24 cellular contexts compared by ENCODE assay signal in the genomic region with DNA sequence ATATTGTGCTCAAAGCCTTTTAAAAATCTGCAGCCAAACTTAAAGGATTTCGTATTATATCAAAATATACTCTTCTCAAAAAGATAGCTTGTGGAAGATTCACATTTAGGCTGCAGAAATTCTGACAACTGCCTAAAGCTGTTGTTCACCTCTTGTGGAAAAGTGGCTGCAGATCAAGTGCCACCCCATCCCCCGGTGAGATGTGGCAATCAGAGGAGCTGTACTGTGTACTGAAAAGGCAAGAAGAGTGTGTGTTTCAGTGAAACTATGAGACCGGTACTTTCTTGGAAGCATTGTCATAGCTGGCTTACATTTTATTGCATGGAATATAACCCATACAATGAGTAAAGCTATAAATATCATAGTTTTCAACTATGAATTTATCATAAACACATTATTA.
A peak's percentile ranks its signal among the peaks of the same experiment; 100 is the strongest.
DNase-seq lines count a peak whose midpoint lies in the region; TF ChIP-seq lines count a peak whose summit lies in the region.
"Had no signal": no experiment of that assay in that cellular context is flagged by ENCODE, and none has a peak within 500 bp of the region (broad histone marks: within the 10 kb centered on the region; RNA-seq: fewer than 3 reads in every experiment).

No MANE protein-coding gene starts in this region.

- H3K9me3 Mint-ChIP-seq in Caco-2 (ENCODE audit: unreplicated experiment): no peaks in the 10 kb centered on the region
- H3K9me3 Mint-ChIP-seq: GM23338 had no signal

- H3K4me1 ChIP-seq in smooth muscle cell (ENCODE audit: low read depth) (peaks cover 8% of the 10 kb centered on the region), Caco-2 (peaks cover 12% of the 10 kb centered on the region; the same call in 1 of the 2 replicates)
- H3K4me1 ChIP-seq: BLaER1, Peyer's patch had no signal

- no peaks in the 10 kb centered on the region for H4K20me1 ChIP-seq in smooth muscle cell (ENCODE audit: low read depth)
- H4K20me1 ChIP-seq: BLaER1 had no signal

- no peak overlapping the region for H3K9ac ChIP-seq in smooth muscle cell (ENCODE audit: low read depth)
- H3K9ac ChIP-seq: BLaER1 had no signal

- H3K27me3 ChIP-seq in smooth muscle cell (ENCODE audit: low read depth): no peaks in the 10 kb centered on the region
- H3K27me3 ChIP-seq in Caco-2 (replicated peaks; ENCODE audit: control insufficient read depth, insufficient read depth, low read length): no peaks in the 10 kb centered on the region
- H3K27me3 ChIP-seq: BLaER1, Peyer's patch had no signal

- POLR2A ChIA-PET in Caco-2 (lab: Charles Lee): no interaction called here

- 85% methylated on average over 3 of the region's 3 CpGs for WGBS in smooth muscle cell (ENCODE audit: low lambda C conversion rate)

- no peak overlapping the region for H3K27ac ChIP-seq in smooth muscle cell (ENCODE audit: low read depth)
- H3K27ac ChIP-seq: 22Rv1, BLaER1, Peyer's patch had no signal

- H3K4me3 Mint-ChIP-seq in Caco-2 (ENCODE audit: unreplicated experiment): no peak overlapping the region
- H3K4me3 Mint-ChIP-seq: CD4-positive, alpha-beta T cell; GM23338 had no signal

- no peak for TF ChIP-seq CTCF in fibroblast of the aortic adventitia (IDR thresholded peaks at IDR 0.05; ENCODE audit: insufficient read depth, low read length)
- TF ChIP-seq CTCF in smooth muscle cell (IDR thresholded peaks at IDR 0.05; ENCODE audit: borderline replicate concordance, insufficient read depth, poor library complexity, severe bottlenecking): no peak
- no peak for TF ChIP-seq CTCF in Caco-2 (IDR thresholded peaks at IDR 0.05; ENCODE audit: insufficient read depth in 1 of 2, low read depth in 1 of 2, low read length in 1 of 2, severe bottlenecking in 1 of 2, unreplicated experiment in 1 of 2)

- no peak overlapping the region for H3K27ac Mint-ChIP-seq in Caco-2 (ENCODE audit: unreplicated experiment)
- H3K27ac Mint-ChIP-seq: CD4-positive, alpha-beta T cell; GM23338 had no signal

- no peaks in the 10 kb centered on the region for H3F3A ChIP-seq in smooth muscle cell (ENCODE audit: low read depth)

- peak overlapping the region; percentile 51 for H2AFZ ChIP-seq in smooth muscle cell (ENCODE audit: low read depth)
- H2AFZ ChIP-seq: GM23338 had no signal

- H3K36me3 ChIP-seq in smooth muscle cell (ENCODE audit: low read depth) (no peaks in the 10 kb centered on the region), Caco-2 (ENCODE audit: control insufficient read depth, insufficient read depth, low read length) (no peaks in the 10 kb centered on the region)
- H3K36me3 ChIP-seq: BLaER1, Peyer's patch had no signal

- H3K9me3 ChIP-seq in smooth muscle cell (replicated peaks; ENCODE audit: low read depth) (no peaks in the 10 kb centered on the region), Caco-2 (no peaks in the 10 kb centered on the region)
- H3K9me3 ChIP-seq: BLaER1 had no signal

- no TSS peak for BruUV-seq in Caco-2 (replicated peaks; lab: Mats Ljungman, UMichigan)

- H3K4me1 Mint-ChIP-seq in Caco-2 (ENCODE audit: low read depth, unreplicated experiment): no peaks in the 10 kb centered on the region

- CTCF ChIA-PET in Caco-2 (lab: Charles Lee): no interaction called here

- no peaks in the 10 kb centered on the region for H3K36me3 Mint-ChIP-seq in Caco-2 (ENCODE audit: insufficient read depth, unreplicated experiment)

- no peaks in the 10 kb centered on the region for H3K27me3 Mint-ChIP-seq in Caco-2 (ENCODE audit: insufficient read depth, unreplicated experiment)
- H3K27me3 Mint-ChIP-seq: CD4-positive, alpha-beta T cell had no signal

- DNase-seq in DMS53 (lab: John Stamatoyannopoulos, UW): peak; percentile 6
- DNase-seq in DMS53 treated with DMSO at 0.1 percent for 48 hours (lab: John Stamatoyannopoulos, UW; ENCODE audit: unreplicated experiment): no peak
- DNase-seq in cerebellar cortex (ENCODE audit: low spot score): peak; percentile 70
- DNase-seq in fibroblast of the aortic adventitia (ENCODE audit: low read depth): peak; percentile 13
- no peak for DNase-seq in smooth muscle cell (lab: John Stamatoyannopoulos, UW; ENCODE audit: unreplicated experiment)
- DNase-seq in NCI-H1436 treated with DMSO at 0.1 percent for 48 hours (lab: John Stamatoyannopoulos, UW): no peak
- no peak for DNase-seq in activated CD8-positive, alpha-beta memory T cell treated with anti-CD3 and anti-CD28 coated beads, Interleukin-2, amount 50 U/mL, for 4 hours
- no peak for DNase-seq in Caco-2
- DNase-seq: ACHN; CD4-positive, alpha-beta T cell; COR-L47; DMS 273 treated with DMSO at 0.1 percent for 48 hours; Karpas-422; MM.1S; NCI-H1048; NCI-H1417 treated with DMSO at 0.1 percent for 48 hours; NCI-H187 treated with DMSO at 0.1 percent for 48 hours; NCI-H2107; NCI-H2227 treated with DMSO at 0.1 percent for 48 hours; NCI-H510A; Peyer's patch had no signal

- intact Hi-C loops in Caco-2 (cut with micrococcal nuclease; ENCODE audit: unreplicated experiment): no loop called here

- H3K79me2 ChIP-seq in smooth muscle cell (ENCODE audit: low read depth): no peaks in the 10 kb centered on the region

- H3K4me3 ChIP-seq in fibroblast of the aortic adventitia (ENCODE audit: low read depth, low read length) (no peak overlapping the region), smooth muscle cell (no peak overlapping the region), Caco-2 (ENCODE audit: low read depth, low read length) (no peak overlapping the region)
- H3K4me3 ChIP-seq: BLaER1, GM23338, Peyer's patch had no signal

- no peak overlapping the region for H3K4me2 ChIP-seq in smooth muscle cell
- H3K4me2 ChIP-seq: BLaER1, GM23338 had no signal

Comparison
In these comparisons a context has a peak if more than half of its experiments do, and no peak if none do; other contexts are left out.
1. DNase-seq: peak in DMS53 (single experiment), cerebellar cortex (single experiment) and fibroblast of the aortic adventitia (single experiment); none in DMS53 treated with DMSO at 0.1 percent for 48 hours (single experiment), smooth muscle cell (single experiment), NCI-H1436 treated with DMSO at 0.1 percent for 48 hours (single experiment), activated CD8-positive, alpha-beta memory T cell treated with anti-CD3 and anti-CD28 coated beads, Interleukin-2, amount 50 U/mL, for 4 hours (single experiment) and Caco-2 (0 of 2).